ENCODE assay signal across 14 cellular contexts in genomic region chr21:17759546-17760178, GRCh38. TPM values are rescaled to one million over a fixed set of nuclear protein-coding genes. Genes with fewer than 3 reads are reported as not detected.
DNase-seq lines count a peak whose midpoint lies in the region; ATAC-seq and TF ChIP-seq lines count a peak whose summit lies in the region.
"Had no signal": no experiment of that assay in that cellular context is flagged by ENCODE, and none has a peak within 500 bp of the region (broad histone marks: within the 10 kb centered on the region; RNA-seq: fewer than 3 reads in every experiment).

No MANE protein-coding gene starts in this region.

- POLR2A ChIA-PET in HEK293 (lab: Yijun Ruan, JAX) = no interaction called here

- H3K27ac ChIP-seq in HEK293 (ENCODE audit: extremely low read depth, low read depth, low read length) = no peak overlapping the region
- peak overlapping the region; percentile 19; the same call in 1 of the 2 replicates for H3K27ac ChIP-seq in VCaP
- H3K27ac ChIP-seq in uterus = peak overlapping the region; percentile 32 to 58
- H3K27ac ChIP-seq in GM23338 (ENCODE audit: low read depth) = no peak overlapping the region
- H3K27ac ChIP-seq: BLaER1 treated with 17β-estradiol and CSF1 and Interleukin-3, amounts not matched to agents 10 nM and 100 nM; HL-60 had no signal

- H3K4me3 ChIP-seq in HEK293 (ENCODE audit: low read depth, low read length) (no peak overlapping the region), fibroblast of villous mesenchyme (ENCODE audit: low read depth, low read length) (no peak overlapping the region), uterus (no peak overlapping the region), GM23338 (no peak overlapping the region)
- H3K4me3 ChIP-seq: BLaER1 treated with 17β-estradiol and CSF1 and Interleukin-3, amounts not matched to agents 10 nM and 100 nM had no signal

- no peak overlapping the region for H3K27ac Mint-ChIP-seq in GM23338
- H3K27ac Mint-ChIP-seq: B cell; CD8-positive, alpha-beta T cell; H9 had no signal

- no peaks in the 10 kb centered on the region for H4K20me1 ChIP-seq in GM23338 (replicated peaks; ENCODE audit: insufficient read depth)
- H4K20me1 ChIP-seq: BLaER1 treated with 17β-estradiol and CSF1 and Interleukin-3, amounts not matched to agents 10 nM and 100 nM had no signal

- ATAC-seq in GM23338 = no peak
- ATAC-seq: CD8-positive, alpha-beta T cell had no signal

- no peak for TF ChIP-seq POLR2A in uterus (IDR thresholded peaks at IDR 0.05)

- intact Hi-C loops in uterus (cut with DNase I; ENCODE audit: low total_unique reads) = no loop called here

- no peaks in the 10 kb centered on the region for H3K27me3 Mint-ChIP-seq in GM23338 (ENCODE audit: insufficient read depth, low read depth, poor library complexity)
- H3K27me3 Mint-ChIP-seq: B cell had no signal

- H3K36me3 Mint-ChIP-seq in GM23338 (ENCODE audit: low read depth) = peaks cover 9% of the 10 kb centered on the region; the same call in 2 of the 3 replicates
- H3K36me3 Mint-ChIP-seq: CD8-positive, alpha-beta T cell had no signal

- H3K9me3 Mint-ChIP-seq in GM23338 = peaks cover 23% of the 10 kb centered on the region
- H3K9me3 Mint-ChIP-seq: CD8-positive, alpha-beta T cell had no signal

- 0 out of 2 replicates have a peak, but pooled peaks cover 6% of the 10 kb centered on the region for H3K9me2 ChIP-seq in GM23338 (ENCODE audit: insufficient read depth)

- no peaks in the 10 kb centered on the region for H3K79me2 ChIP-seq in GM23338 (replicated peaks; ENCODE audit: insufficient read depth)

- H3K27me3 ChIP-seq in uterus = no peaks in the 10 kb centered on the region
- H3K27me3 ChIP-seq in GM23338 (ENCODE audit: insufficient read depth) = no peaks in the 10 kb centered on the region
- H3K27me3 ChIP-seq: BLaER1 treated with 17β-estradiol and CSF1 and Interleukin-3, amounts not matched to agents 10 nM and 100 nM had no signal

- no peak overlapping the region for H2AFZ ChIP-seq in GM23338

- no peak overlapping the region for H3K4me3 Mint-ChIP-seq in GM23338
- H3K4me3 Mint-ChIP-seq: B cell; CD8-positive, alpha-beta T cell; H9 had no signal

- H3K36me3 ChIP-seq in HEK293 (ENCODE audit: control insufficient read depth in 2 of 2, insufficient read depth in 1 of 2, low read length in 2 of 2) (no peaks in the 10 kb centered on the region), uterus (no peaks in the 10 kb centered on the region), GM23338 (ENCODE audit: insufficient read depth) (no peaks in the 10 kb centered on the region)
- H3K36me3 ChIP-seq: BLaER1 treated with 17β-estradiol and CSF1 and Interleukin-3, amounts not matched to agents 10 nM and 100 nM had no signal

- peak; percentile 32 for DNase-seq in fibroblast of villous mesenchyme (ENCODE audit: low read depth)
- DNase-seq in uterus = no peak
- DNase-seq in cerebellum (ENCODE audit: low spot score) = no peak
- DNase-seq in GM23338 (ENCODE audit: low spot score) = no peak
- no peak for DNase-seq in DMS53 (lab: John Stamatoyannopoulos, UW)
- DNase-seq: Calu3; CD8-positive, alpha-beta T cell; GDM1; H9 had no signal

- no peak for TF ChIP-seq CTCF in HEK293 (tag by site-specific recombination; IDR thresholded peaks at IDR 0.05)
- no peak for TF ChIP-seq CTCF in VCaP (conservative IDR thresholded peaks at IDR 0.05)
- TF ChIP-seq CTCF in fibroblast of villous mesenchyme (IDR thresholded peaks at IDR 0.05; ENCODE audit: insufficient read depth, low read depth, low read length) = no peak
- no peak for TF ChIP-seq CTCF in uterus (IDR thresholded peaks at IDR 0.05)
- TF ChIP-seq CTCF in GM23338 (conservative IDR thresholded peaks at IDR 0.05; ENCODE audit: low read depth in 2 of 2) = no peak

- no peaks in the 10 kb centered on the region for H3F3A ChIP-seq in GM23338 (replicated peaks; ENCODE audit: low read depth)

- no peak overlapping the region for H3K4me2 ChIP-seq in GM23338
- H3K4me2 ChIP-seq: BLaER1 treated with 17β-estradiol and CSF1 and Interleukin-3, amounts not matched to agents 10 nM and 100 nM had no signal

- CTCF ChIA-PET in HEK293 (lab: Yijun Ruan, JAX) = interaction anchor here (1.5 kb wide), 1 partner anchor 281 kb away, joined by 3 read pairs; no protein-coding TSS in a partner anchor

- H3K4me1 Mint-ChIP-seq in GM23338 = no peaks in the 10 kb centered on the region
- H3K4me1 Mint-ChIP-seq: B cell had no signal

- H3K4me1 ChIP-seq in HEK293 (ENCODE audit: control insufficient read depth, insufficient read depth, low read length) (peaks cover 7% of the 10 kb centered on the region; the same call in 1 of the 2 replicates), uterus (peaks cover 0 to 3% of the 10 kb centered on the region in 2 donors), GM23338 (ENCODE audit: insufficient read depth) (no peaks in the 10 kb centered on the region)
- H3K4me1 ChIP-seq: BLaER1 treated with 17β-estradiol and CSF1 and Interleukin-3, amounts not matched to agents 10 nM and 100 nM had no signal

- H3K9me3 ChIP-seq in HEK293 (ENCODE audit: control insufficient read depth, insufficient read depth, low read depth, low read length) (no peaks in the 10 kb centered on the region), uterus (no peaks in the 10 kb centered on the region)

TF ChIP-seq in HEK293, 187 proteins besides CTCF, POLR2A, EP300 and RAD21:
- TF ChIP-seq ZNF423 (tag by site-specific recombination; IDR thresholded peaks at IDR 0.05) (no peak), KLF17 (tag by site-specific recombination; IDR thresholded peaks at IDR 0.05) (no peak), ZNF501 (tag by site-specific recombination; IDR thresholded peaks at IDR 0.05) (no peak), ZFP3 (tag by site-specific recombination; IDR thresholded peaks at IDR 0.05; ENCODE audit: low read depth) (no peak), ZEB2 (tag by site-specific recombination; IDR thresholded peaks at IDR 0.05) (no peak), SCRT2 (tag by site-specific recombination; IDR thresholded peaks at IDR 0.05) (0 out of 2 replicates have a peak, but pooled peaks have one; percentile 40)

TF ChIP-seq in GM23338, 12 proteins besides CTCF, POLR2A, EP300 and RAD21:
- TF ChIP-seq POLR2AphosphoS5 (IDR thresholded peaks at IDR 0.05; ENCODE audit: low read depth) (no peak), ZNF114 (CRISPR knock-in tag; IDR thresholded peaks at IDR 0.05) (no peak), NANOG (IDR thresholded peaks at IDR 0.05; ENCODE audit: borderline replicate concordance) (no peak), CREB1 (CRISPR knock-in tag; IDR thresholded peaks at IDR 0.05; ENCODE audit: low read depth) (no peak)

RNA-seq across cellular contexts. Expression of gene C21orf91, which starts 59.5 kb away (rescaled TPM):
- 10.4 and 11.9 TPM in 2 replicates for total RNA-seq in fibroblast of villous mesenchyme
- 10 to 100 TPM; 21.5 to 68.4 (median 30.3) TPM for total RNA-seq in uterus
- 16.9 TPM for total RNA-seq in cerebellum
- total RNA-seq in GM23338 (2014; rRNA removed; shearing (Covaris generic)) = 18.6 and 20.0 TPM in 2 replicates
- 7.3 and 10.9 TPM in 2 replicates for polyA plus RNA-seq in GM23338 (2016; fragmentation: Nextera tagmentation; extraction: Ambion mirVana)

Comparison
In these comparisons a context has a peak if more than half of its experiments do, and no peak if none do; other contexts are left out.
1. H3K27ac ChIP-seq: peak in VCaP (single experiment) and uterus (2 of 2); none in HEK293 (single experiment) and GM23338 (single experiment).